In genomic region chr17:50479522-50480141, GRCh38 we compare ENCODE assay signal across 8 cellular contexts. TPM values are rescaled to one million over a fixed set of nuclear protein-coding genes. Genes with fewer than 3 reads are reported as not detected.
A peak's percentile ranks its signal among the peaks of the same experiment; 100 is the strongest.
DNase-seq lines count a peak whose midpoint lies in the region; ATAC-seq and TF ChIP-seq lines count a peak whose summit lies in the region.

No MANE protein-coding gene starts in this region.

- no peaks in the 10 kb centered on the region for H3K27me3 ChIP-seq in right cardiac atrium (ENCODE audit: control insufficient read depth, insufficient read depth)

- intact Hi-C loops in right cardiac atrium (cut with DNase I) = loop anchor here (5.0 to 10.0 kb wide), 6 partner anchors 53 to 205 kb away; partner anchors contain the start of gene EPN3 (in 3 of the 4)

- ATAC-seq in GM18867 (IDR thresholded peaks at IDR 0.05; ENCODE audit: unreplicated experiment) (peak; percentile 31), T-helper 17 cell (peak; percentile 62), right cardiac atrium (peak; percentile 56 to 68)

- peak; percentile 64 for TF ChIP-seq CTCF in 22Rv1 (IDR thresholded peaks at IDR 0.05)

- peaks cover 3% of the 10 kb centered on the region for H3K4me1 ChIP-seq in right cardiac atrium (ENCODE audit: control insufficient read depth, insufficient read depth, low read length)

- H3K27me3 Mint-ChIP-seq in T-helper 17 cell = no peaks in the 10 kb centered on the region

- no peaks in the 10 kb centered on the region for H3K9me3 ChIP-seq in T-helper 17 cell (ENCODE audit: control insufficient read depth, low read length, poor library complexity, severe bottlenecking)
- H3K9me3 ChIP-seq in right cardiac atrium (ENCODE audit: control insufficient read depth, low read length) = no peaks in the 10 kb centered on the region

- peaks cover 2% of the 10 kb centered on the region for H3K36me3 Mint-ChIP-seq in T-helper 17 cell (ENCODE audit: low read depth)

- H3K27ac ChIP-seq in 22Rv1 (peak overlapping the region; percentile 92), right cardiac atrium (ENCODE audit: low read length) (no peak overlapping the region)

- peak overlapping the region; percentile 67 for H3K27ac Mint-ChIP-seq in T-helper 17 cell

- WGBS in right cardiac atrium = 16% methylated on average over 19 of the region's 19 CpGs

- peak overlapping the region; percentile 60 for H3K4me3 ChIP-seq in right cardiac atrium (ENCODE audit: low read length)

- DNase-seq in NCI-H146 (lab: John Stamatoyannopoulos, UW) (peak; percentile 80), T-helper 17 cell (peak; percentile 35 to 45 (median 39)), amygdala (lab: John Stamatoyannopoulos, UW) (peak in 34 of 56 donors; percentile 6 to 56 (median 26)), right cardiac atrium (peak; percentile 82 to 90 (median 89)), retina (peak; percentile 71), cortex of kidney (lab: John Stamatoyannopoulos, UW) (no peak)

- H3K4me3 Mint-ChIP-seq in T-helper 17 cell = peak overlapping the region; percentile 90

- peaks cover 16% of the 10 kb centered on the region for H3K4me1 Mint-ChIP-seq in T-helper 17 cell

RNA-seq across cellular contexts. Expression of gene RSAD1, which starts 1.0 kb away (rescaled TPM):
- 10 to 100 TPM; 49.2 to 59.6 TPM for total RNA-seq in T-helper 17 cell
- 10 to 100 TPM; 27.8 to 38.5 (median 32.3) TPM for total RNA-seq in right cardiac atrium
- 23.9 TPM for polyA plus RNA-seq in right cardiac atrium

RNA-seq across cellular contexts. Expression of gene CHAD, which starts 11.0 kb away (rescaled TPM):
- total RNA-seq in T-helper 17 cell (not detected), right cardiac atrium (1 to 10 TPM in 1 of 4 donors, under 1 TPM in 3; 0.34 to 1.1 (median 0.53) TPM)
- polyA plus RNA-seq in right cardiac atrium = 0.57 TPM

RNA-seq across cellular contexts. Expression of gene MYCBPAP, which starts 28.6 kb away (rescaled TPM):
- total RNA-seq in T-helper 17 cell (1 to 10 TPM; 1.2 to 1.3 TPM), right cardiac atrium (1 to 10 TPM in 2 of 4 donors, under 1 TPM in 2; 0.57 to 1.9 (median 0.95) TPM)
- 0.88 TPM for polyA plus RNA-seq in right cardiac atrium

RNA-seq across cellular contexts. Expression of gene EPN3, which starts 52.9 kb away (rescaled TPM):
- not detected for total RNA-seq in T-helper 17 cell
- 10 to 100 TPM in 3 of 4 donors, 1 to 10 TPM in 1; 5.4 to 31.5 (median 27.3) TPM for total RNA-seq in right cardiac atrium
- polyA plus RNA-seq in right cardiac atrium = 22.6 TPM

RNA-seq across cellular contexts. Expression of gene ACSF2, which starts 53.6 kb away (rescaled TPM):
- total RNA-seq in T-helper 17 cell (10 to 100 TPM; 16.4 to 21.8 TPM), right cardiac atrium (100 to 1,000 TPM in 2 of 4 donors, 10 to 100 TPM in 2; 61.1 to 112 (median 96.7) TPM)
- polyA plus RNA-seq in right cardiac atrium = 81.6 TPM
